In the genomic region with DNA sequence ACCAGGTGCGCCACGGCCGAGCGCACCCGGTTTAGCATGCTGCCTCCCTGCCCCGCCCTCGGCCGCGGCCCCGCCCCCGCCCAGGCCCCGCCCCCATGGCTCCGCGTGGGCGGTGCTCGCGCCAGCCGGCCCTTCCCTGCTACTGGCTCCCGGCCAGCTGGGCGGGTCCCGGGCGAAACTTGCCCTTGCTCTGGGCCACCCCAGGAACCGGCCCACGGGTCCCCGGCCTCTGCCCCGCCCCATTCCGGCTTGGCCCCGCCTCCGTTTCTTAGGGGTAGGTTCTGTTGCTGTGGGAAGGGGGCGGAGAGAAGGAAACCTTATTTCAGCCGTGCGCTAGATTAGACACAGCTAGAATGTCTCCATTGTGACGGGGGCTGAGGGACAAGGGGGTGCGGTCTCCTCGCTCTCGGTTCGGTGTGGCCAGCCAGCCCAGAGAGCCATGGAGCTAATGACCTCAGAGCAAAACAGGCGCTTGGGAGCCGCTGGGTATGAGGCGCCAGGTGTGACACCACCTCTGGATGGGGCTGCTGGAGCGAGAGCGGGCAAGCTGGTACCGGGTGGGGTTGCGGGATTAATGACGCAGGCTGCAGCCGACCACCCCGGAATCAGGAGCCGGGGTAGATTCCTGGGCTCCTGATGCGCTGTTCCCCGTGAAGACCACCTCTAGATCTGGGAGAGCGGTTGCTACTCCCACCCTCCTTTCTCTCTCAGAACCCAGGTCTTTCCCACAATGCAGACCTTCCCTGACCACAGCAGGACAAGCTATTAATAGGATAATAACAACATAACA, we compare ENCODE assay signal across 8 cellular contexts. TPM values are rescaled to one million over a fixed set of nuclear protein-coding genes. Genes with fewer than 3 reads are reported as not detected.
DNase-seq lines count a peak whose midpoint lies in the region; ATAC-seq and TF ChIP-seq lines count a peak whose summit lies in the region.

A gene with protein sequence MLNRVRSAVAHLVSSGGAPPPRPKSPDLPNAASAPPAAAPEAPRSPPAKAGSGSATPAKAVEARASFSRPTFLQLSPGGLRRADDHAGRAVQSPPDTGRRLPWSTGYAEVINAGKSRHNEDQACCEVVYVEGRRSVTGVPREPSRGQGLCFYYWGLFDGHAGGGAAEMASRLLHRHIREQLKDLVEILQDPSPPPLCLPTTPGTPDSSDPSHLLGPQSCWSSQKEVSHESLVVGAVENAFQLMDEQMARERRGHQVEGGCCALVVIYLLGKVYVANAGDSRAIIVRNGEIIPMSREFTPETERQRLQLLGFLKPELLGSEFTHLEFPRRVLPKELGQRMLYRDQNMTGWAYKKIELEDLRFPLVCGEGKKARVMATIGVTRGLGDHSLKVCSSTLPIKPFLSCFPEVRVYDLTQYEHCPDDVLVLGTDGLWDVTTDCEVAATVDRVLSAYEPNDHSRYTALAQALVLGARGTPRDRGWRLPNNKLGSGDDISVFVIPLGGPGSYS (minus strand): TSS at position 69 of the 790 bp plus-strand sequence. CDS start 31 bp downstream, at position 38.

- H3K4me3 ChIP-seq in heart left ventricle, result peak within 1 kb of the TSS; percentile 40 to 93 (median 70)
- H3K4me3 ChIP-seq in tibial artery, result peak within 1 kb of the TSS; percentile 60 to 67

- TF ChIP-seq POLR2A in heart left ventricle (IDR thresholded peaks at IDR 0.05), result peak in 1 of 2 donors; percentile 81

- H3K36me3 ChIP-seq in heart left ventricle (no peaks in the 10 kb centered on the region), tibial artery (no peaks in the 10 kb centered on the region)

- DNase-seq in GM10266 (ENCODE audit: extremely low spot score) (peak; percentile 98), MV-4-11 (lab: John Stamatoyannopoulos, UW) (peak; percentile 90), SW 1271 (lab: John Stamatoyannopoulos, UW) (peak; percentile 75 to 83), heart left ventricle (peak; percentile 98 to 99 (median 99)), pons (ENCODE audit: low spot score) (peak; percentile 82), tibial artery (peak; percentile 98 to 99)
- peak; percentile 83 for DNase-seq in activated naive CD8-positive, alpha-beta T cell treated with anti-CD3 and anti-CD28 coated beads, Interleukin-2, amount 50 U/mL, for 16 hours (ENCODE audit: low read depth, low spot score)

- TF ChIP-seq CTCF in GM10266 (IDR thresholded peaks at IDR 0.05; ENCODE audit: control insufficient read depth, insufficient read depth, low read depth, missing control alignments) (no peak), heart left ventricle (IDR thresholded peaks at IDR 0.05) (no peak), tibial artery (IDR thresholded peaks at IDR 0.05) (no peak)

- 0 to 1% (median 1%) methylated on average over 20 to 51 of the region's 51 CpGs for WGBS in heart left ventricle, 4 donors

- H3K9me3 ChIP-seq in heart left ventricle (no peaks in the 10 kb centered on the region), tibial artery (no peaks in the 10 kb centered on the region)

- intact Hi-C loops in heart left ventricle (cut with DNase I) (loop anchor here in 9 of 10 donors (1.0 to 10.0 kb wide), 16 partner anchors 89 to 962 kb away; a partner anchor contains a TSS), tibial artery (cut with DNase I; ENCODE audit: low total_unique reads) (loop anchor here (5.0 to 10.0 kb wide), 2 partner anchors 87 to 239 kb away; a partner anchor contains a TSS)

- ATAC-seq in HG02571 (IDR thresholded peaks at IDR 0.05; ENCODE audit: unreplicated experiment), result peak; percentile 75
- ATAC-seq in heart left ventricle, result peak; percentile 86 to 93 (median 88)

- peaks cover 0 to 35% (median 20%) of the 10 kb centered on the region in 12 donors for H3K4me1 ChIP-seq in heart left ventricle
- H3K4me1 ChIP-seq in tibial artery, result peaks cover 0 to 38% (median 27%) of the 10 kb centered on the region in 4 donors

- H3K27me3 ChIP-seq in heart left ventricle (peaks cover 0 to 12% (median 0%) of the 10 kb centered on the region in 9 donors), tibial artery (peaks cover 0 to 15% of the 10 kb centered on the region in 2 donors)

- H3K27ac ChIP-seq in heart left ventricle (peak within 1 kb of the TSS in 11 of 12 donors; percentile 31 to 83 (median 71)), tibial artery (peak within 1 kb of the TSS; percentile 64 to 70)

RNA-seq across cellular contexts. Expression of the gene that starts here (rescaled TPM):
- total RNA-seq in heart left ventricle, result 10 to 100 TPM in 3 of 9 donors, 1 to 10 TPM in 6; 4.2 to 11.5 (median 8.3) TPM
- 1 to 10 TPM; 1.8 to 6.9 TPM for polyA plus RNA-seq in heart left ventricle

Comparison
In these comparisons a context has a peak if more than half of its experiments do, and no peak if none do; other contexts are left out.
1. Peak in every context shown above with its lines: DNase-seq, ATAC-seq, H3K4me3 ChIP-seq and H3K27ac ChIP-seq.